ENCODE assay signal across 1 cellular context in the genomic region with DNA sequence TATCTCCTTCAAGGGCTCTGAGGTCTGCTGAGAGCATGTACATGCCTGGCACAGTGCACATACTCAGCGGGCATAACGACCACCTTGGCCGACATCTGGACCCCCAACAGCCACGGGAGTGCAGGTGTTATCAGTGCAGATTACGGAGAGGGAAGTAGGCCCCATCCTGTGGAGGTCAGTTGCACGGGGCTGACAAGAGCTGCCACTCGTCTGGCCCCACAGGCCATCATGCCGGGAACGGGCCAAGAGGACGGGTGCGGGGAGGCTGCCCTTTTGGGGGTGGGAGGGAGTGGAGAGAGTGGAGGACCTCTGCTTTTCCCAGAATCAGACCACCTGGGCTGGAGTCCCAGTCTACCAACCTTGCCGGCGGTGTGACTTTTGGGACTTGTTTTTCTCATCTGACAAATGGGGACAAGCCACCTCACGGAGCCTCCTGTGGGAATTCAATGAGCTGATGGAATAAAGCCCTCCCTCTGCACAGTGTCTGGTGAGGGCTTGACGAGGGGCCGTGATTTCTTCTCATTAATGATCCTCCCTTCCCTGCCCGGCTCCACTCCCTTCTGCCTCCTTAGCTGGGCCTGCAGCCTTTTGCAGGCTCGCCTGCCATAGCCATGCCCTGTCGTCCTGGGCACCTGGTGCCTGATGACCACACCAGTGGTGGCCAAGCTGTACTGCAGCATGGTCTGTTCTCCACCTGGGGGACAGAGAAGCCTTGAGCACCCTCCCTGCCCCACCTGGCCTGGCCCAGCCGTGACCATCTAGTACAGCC.
TF ChIP-seq lines count a peak whose summit lies in the region.

No MANE protein-coding gene starts in this region.

TF ChIP-seq in H1, 55 proteins besides CTCF, POLR2A, EP300 and RAD21:
- TF ChIP-seq RFX5 (IDR thresholded peaks at IDR 0.05; ENCODE audit: borderline replicate concordance, low read depth, low read length) = no peak
- no peak for TF ChIP-seq CHD2 (IDR thresholded peaks at IDR 0.05; ENCODE audit: low read length)
- TF ChIP-seq SIRT6 (IDR thresholded peaks at IDR 0.05; ENCODE audit: low read length) = no peak
- TF ChIP-seq NRF1 (IDR thresholded peaks at IDR 0.05; ENCODE audit: low read depth, low read length) = no peak
- TF ChIP-seq JUN (IDR thresholded peaks at IDR 0.05; ENCODE audit: low read depth, low read length) = no peak
- no peak for TF ChIP-seq GABPA (IDR thresholded peaks at IDR 0.05; ENCODE audit: borderline replicate concordance, insufficient read depth, low read length)
- no peak for TF ChIP-seq TBP (IDR thresholded peaks at IDR 0.05; ENCODE audit: low read depth, low read length)
- TF ChIP-seq KDM4A (IDR thresholded peaks at IDR 0.05; ENCODE audit: low read depth, low read length, severe bottlenecking) = no peak
- no peak for TF ChIP-seq SP4 (IDR thresholded peaks at IDR 0.05; ENCODE audit: low read length)
- no peak for TF ChIP-seq TCF12 (IDR thresholded peaks at IDR 0.05; ENCODE audit: low read depth, low read length)
- TF ChIP-seq TEAD4 (IDR thresholded peaks at IDR 0.05; ENCODE audit: low read depth, low read length) = no peak
- TF ChIP-seq FOSL1 (IDR thresholded peaks at IDR 0.05; ENCODE audit: insufficient read depth, low read depth, low read length) = no peak
- TF ChIP-seq EZH2 (IDR thresholded peaks at IDR 0.05; ENCODE audit: low read depth, low read length, severe bottlenecking) = no peak
- no peak for TF ChIP-seq CEBPB (IDR thresholded peaks at IDR 0.05; ENCODE audit: low read depth, low read length)
- no peak for TF ChIP-seq RXRA (IDR thresholded peaks at IDR 0.05; ENCODE audit: insufficient read depth, low read depth, low read length)
- TF ChIP-seq TAF7 (optimal IDR thresholded peaks at IDR 0.05; ENCODE audit: borderline replicate concordance, low read depth, low read length) = no peak
- TF ChIP-seq SIN3A (conservative IDR thresholded peaks at IDR 0.05 in 1 of 2, IDR thresholded peaks at IDR 0.05 in 1 of 2; ENCODE audit: low read depth in 1 of 2, low read length in 2 of 2) = no peak
- TF ChIP-seq, protein P1, sequence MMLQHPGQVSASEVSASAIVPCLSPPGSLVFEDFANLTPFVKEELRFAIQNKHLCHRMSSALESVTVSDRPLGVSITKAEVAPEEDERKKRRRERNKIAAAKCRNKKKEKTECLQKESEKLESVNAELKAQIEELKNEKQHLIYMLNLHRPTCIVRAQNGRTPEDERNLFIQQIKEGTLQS (IDR thresholded peaks at IDR 0.05; ENCODE audit: insufficient read depth, low read depth, low read length) = no peak
- TF ChIP-seq POU5F1 (IDR thresholded peaks at IDR 0.05; ENCODE audit: low read depth, low read length) = no peak
